Comparison of ENCODE assay signal across 16 cellular contexts in genomic region chr10:31819393-31819820, GRCh38.
A peak's percentile ranks its signal among the peaks of the same experiment; 100 is the strongest.
DNase-seq lines count a peak whose midpoint lies in the region; ATAC-seq and TF ChIP-seq lines count a peak whose summit lies in the region.
"Had no signal": no experiment of that assay in that cellular context is flagged by ENCODE, and none has a peak within 500 bp of the region (broad histone marks: within the 10 kb centered on the region; RNA-seq: fewer than 3 reads in every experiment).

No MANE protein-coding gene starts in this region.

- ATAC-seq in right lobe of liver, result no peak
- no peak for ATAC-seq in activated CD8-positive, alpha-beta T cell treated with anti-CD3 and anti-CD28 coated beads, Interleukin-2, amount 10 ng/mL, durations not matched to agents 7 days and 5 days
- no peak for ATAC-seq in GM21515 (IDR thresholded peaks at IDR 0.05; ENCODE audit: unreplicated experiment)
- ATAC-seq: naive thymus-derived CD8-positive, alpha-beta T cell had no signal

- TF ChIP-seq CTCF in fibroblast of mammary gland (conservative IDR thresholded peaks at IDR 0.05; ENCODE audit: control insufficient read depth, insufficient read depth, low read depth, low read length) (no peak), right lobe of liver (IDR thresholded peaks at IDR 0.05) (no peak)

- no peak overlapping the region for H3K27ac Mint-ChIP-seq in activated CD8-positive, alpha-beta T cell treated with anti-CD3 and anti-CD28 coated beads, Interleukin-2, amount 10 ng/mL, durations not matched to agents 7 days and 5 days
- H3K27ac Mint-ChIP-seq: activated naive CD4-positive, alpha-beta T cell treated with anti-CD3 and anti-CD28 coated beads, Interleukin-2, amount 10 ng/mL, durations not matched to agents 7 days and 5 days had no signal

- no peak overlapping the region for H3K4me3 Mint-ChIP-seq in activated CD8-positive, alpha-beta T cell treated with anti-CD3 and anti-CD28 coated beads, Interleukin-2, amount 10 ng/mL, durations not matched to agents 7 days and 5 days
- H3K4me3 Mint-ChIP-seq: activated naive CD4-positive, alpha-beta T cell treated with anti-CD3 and anti-CD28 coated beads, Interleukin-2, amount 10 ng/mL, durations not matched to agents 7 days and 5 days; naive thymus-derived CD8-positive, alpha-beta T cell had no signal

- DNase-seq in DMS 273 (lab: John Stamatoyannopoulos, UW; ENCODE audit: unreplicated experiment), result peak; percentile 5
- DNase-seq in DMS 273 treated with DMSO at 0.1 percent for 48 hours (lab: John Stamatoyannopoulos, UW), result no peak
- peak; percentile 84 for DNase-seq in fibroblast of mammary gland (ENCODE audit: low read depth)
- peak; percentile 99 for DNase-seq in myocyte (ENCODE audit: low read depth)
- no peak for DNase-seq in right lobe of liver
- DNase-seq in activated CD8-positive, alpha-beta T cell treated with anti-CD3 and anti-CD28 coated beads, Interleukin-2, amount 10 ng/mL, durations not matched to agents 7 days and 5 days, result no peak
- no peak for DNase-seq in middle frontal gyrus (ENCODE audit: extremely low spot score, low spot score)
- DNase-seq: activated naive CD4-positive, alpha-beta T cell treated with anti-CD3 and anti-CD28 coated beads, Interleukin-2, amount 10 ng/mL, durations not matched to agents 7 days and 5 days; Calu3; naive thymus-derived CD8-positive, alpha-beta T cell; NCI-H1105 treated with DMSO at 0.1 percent for 48 hours; NCI-H69 had no signal

- POLR2A ChIA-PET in activated CD8-positive, alpha-beta T cell treated with anti-CD3 and anti-CD28 coated beads, Interleukin-2, amount 10 ng/mL, durations not matched to agents 7 days and 5 days (lab: Charles Lee), result no interaction called here

- no peaks in the 10 kb centered on the region for H3K9me3 ChIP-seq in right lobe of liver
- H3K9me3 ChIP-seq: esophagus muscularis mucosa had no signal

- WGBS in right lobe of liver (ENCODE audit: insufficient coverage, low coverage, low lambda C conversion rate, missing lambda C conversion rate), result 88% methylated on average over 1 of the region's 3 CpGs

- H3K4me1 ChIP-seq in right lobe of liver, result no peaks in the 10 kb centered on the region

- no peaks in the 10 kb centered on the region for H3K36me3 Mint-ChIP-seq in activated CD8-positive, alpha-beta T cell treated with anti-CD3 and anti-CD28 coated beads, Interleukin-2, amount 10 ng/mL, durations not matched to agents 7 days and 5 days (ENCODE audit: low read depth)
- H3K36me3 Mint-ChIP-seq: activated naive CD4-positive, alpha-beta T cell treated with anti-CD3 and anti-CD28 coated beads, Interleukin-2, amount 10 ng/mL, durations not matched to agents 7 days and 5 days had no signal

- no peaks in the 10 kb centered on the region for H3K27me3 Mint-ChIP-seq in activated CD8-positive, alpha-beta T cell treated with anti-CD3 and anti-CD28 coated beads, Interleukin-2, amount 10 ng/mL, durations not matched to agents 7 days and 5 days (ENCODE audit: low read depth)
- H3K27me3 Mint-ChIP-seq: activated naive CD4-positive, alpha-beta T cell treated with anti-CD3 and anti-CD28 coated beads, Interleukin-2, amount 10 ng/mL, durations not matched to agents 7 days and 5 days; naive thymus-derived CD8-positive, alpha-beta T cell had no signal

- no peak for TF ChIP-seq POLR2A in right lobe of liver (IDR thresholded peaks at IDR 0.05)

- H3K27ac ChIP-seq in right lobe of liver, result no peak overlapping the region
- H3K27ac ChIP-seq: 22Rv1, esophagus muscularis mucosa had no signal

- intact Hi-C loops in right lobe of liver (cut with DNase I), result no loop called here

- no peaks in the 10 kb centered on the region for H3K36me3 ChIP-seq in right lobe of liver

- H3K4me1 Mint-ChIP-seq in activated CD8-positive, alpha-beta T cell treated with anti-CD3 and anti-CD28 coated beads, Interleukin-2, amount 10 ng/mL, durations not matched to agents 7 days and 5 days (ENCODE audit: low read depth), result no peaks in the 10 kb centered on the region
- H3K4me1 Mint-ChIP-seq: activated naive CD4-positive, alpha-beta T cell treated with anti-CD3 and anti-CD28 coated beads, Interleukin-2, amount 10 ng/mL, durations not matched to agents 7 days and 5 days; naive thymus-derived CD8-positive, alpha-beta T cell had no signal

- H3K9me3 Mint-ChIP-seq in activated CD8-positive, alpha-beta T cell treated with anti-CD3 and anti-CD28 coated beads, Interleukin-2, amount 10 ng/mL, durations not matched to agents 7 days and 5 days (ENCODE audit: insufficient read depth), result no peaks in the 10 kb centered on the region
- H3K9me3 Mint-ChIP-seq: activated naive CD4-positive, alpha-beta T cell treated with anti-CD3 and anti-CD28 coated beads, Interleukin-2, amount 10 ng/mL, durations not matched to agents 7 days and 5 days; naive thymus-derived CD8-positive, alpha-beta T cell had no signal

- H3K4me3 ChIP-seq in fibroblast of mammary gland (ENCODE audit: control insufficient read depth, low read depth, low read length), result no peak overlapping the region
- H3K4me3 ChIP-seq in right lobe of liver, result no peak overlapping the region
- H3K4me3 ChIP-seq: esophagus muscularis mucosa, skin epidermis had no signal

- no peaks in the 10 kb centered on the region for H3K27me3 ChIP-seq in right lobe of liver
- H3K27me3 ChIP-seq: esophagus muscularis mucosa had no signal

- CTCF ChIA-PET in activated CD8-positive, alpha-beta T cell treated with anti-CD3 and anti-CD28 coated beads, Interleukin-2, amount 10 ng/mL, durations not matched to agents 7 days and 5 days (lab: Charles Lee), result no interaction called here

Comparison
In these comparisons a context has a peak if more than half of its experiments do, and no peak if none do; other contexts are left out.
1. DNase-seq: peak in DMS 273 (single experiment), fibroblast of mammary gland (single experiment) and myocyte (single experiment); none in DMS 273 treated with DMSO at 0.1 percent for 48 hours (single experiment), right lobe of liver (0 of 3), activated CD8-positive, alpha-beta T cell treated with anti-CD3 and anti-CD28 coated beads, Interleukin-2, amount 10 ng/mL, durations not matched to agents 7 days and 5 days (single experiment) and middle frontal gyrus (single experiment).